24 cellular contexts compared by ENCODE assay signal in genomic region chr4:178063568-178063967, GRCh38.
"Had no signal": no experiment of that assay in that cellular context is flagged by ENCODE, and none has a peak within 500 bp of the region (broad histone marks: within the 10 kb centered on the region; RNA-seq: fewer than 3 reads in every experiment).

No MANE protein-coding gene starts in this region.

- H3K27ac Mint-ChIP-seq: dendritic cell treated with granulocyte-macrophage colony-stimulating factor and Interleukin-4, amounts not matched to agents 40 ng/mL and 50 ng/mL, for 4 days; effector memory CD8-positive, alpha-beta T cell; immature natural killer cell; naive thymus-derived CD4-positive, alpha-beta T cell had no signal

- DNase-seq: colonic mucosa; cortex of kidney; effector CD8-positive, alpha-beta T cell; effector memory CD8-positive, alpha-beta T cell; foreskin keratinocyte; heart left ventricle; hypothalamus; immature natural killer cell; islet precursor cell; kidney; kidney glomerular epithelial cell; left colon; left ventricle myocardium inferior; lower lobe of right lung; mesenchymal stem cell; midbrain; naive thymus-derived CD4-positive, alpha-beta T cell had no signal

- H3K4me1 ChIP-seq: colonic mucosa, esophagus muscularis mucosa, foreskin keratinocyte, gastroesophageal sphincter, heart left ventricle, left ventricle myocardium inferior, lower lobe of right lung had no signal

- H3K4me2 ChIP-seq: hepatocyte had no signal

- H2AFZ ChIP-seq: hepatocyte had no signal

- FAIRE-seq: endothelial cell of umbilical vein, frontal cortex, kidney had no signal

- H3K27me3 ChIP-seq: colonic mucosa, esophagus muscularis mucosa, foreskin keratinocyte, gastroesophageal sphincter, heart left ventricle, hepatocyte had no signal

- H3K27ac ChIP-seq: colonic mucosa, esophagus muscularis mucosa, foreskin keratinocyte, gastroesophageal sphincter, heart left ventricle, hepatocyte, left ventricle myocardium inferior, lower lobe of right lung had no signal

- H3K36me3 ChIP-seq: colonic mucosa, esophagus muscularis mucosa, gastroesophageal sphincter, heart left ventricle, left ventricle myocardium inferior, lower lobe of right lung had no signal

- H3K9me3 ChIP-seq: colonic mucosa, esophagus muscularis mucosa, gastroesophageal sphincter, left ventricle myocardium inferior, lower lobe of right lung had no signal

- ATAC-seq: effector memory CD8-positive, alpha-beta T cell; foreskin keratinocyte; gastroesophageal sphincter; heart left ventricle; left colon; left lobe of liver; lower lobe of right lung; naive thymus-derived CD4-positive, alpha-beta T cell had no signal

- H3K27me3 Mint-ChIP-seq: dendritic cell treated with granulocyte-macrophage colony-stimulating factor and Interleukin-4, amounts not matched to agents 40 ng/mL and 50 ng/mL, for 4 days; effector memory CD8-positive, alpha-beta T cell; naive thymus-derived CD4-positive, alpha-beta T cell had no signal

- H3K4me3 Mint-ChIP-seq: dendritic cell treated with granulocyte-macrophage colony-stimulating factor and Interleukin-4, amounts not matched to agents 40 ng/mL and 50 ng/mL, for 4 days; effector memory CD8-positive, alpha-beta T cell; immature natural killer cell; naive thymus-derived CD4-positive, alpha-beta T cell had no signal

- H3K79me2 ChIP-seq: hepatocyte had no signal

- H3K4me3 ChIP-seq: colonic mucosa, esophagus muscularis mucosa, gastroesophageal sphincter, heart left ventricle, hepatocyte, left ventricle myocardium inferior, lower lobe of right lung had no signal

- H3K36me3 Mint-ChIP-seq: immature natural killer cell; naive thymus-derived CD4-positive, alpha-beta T cell had no signal

- H3K4me1 Mint-ChIP-seq: immature natural killer cell; naive thymus-derived CD4-positive, alpha-beta T cell had no signal
